In genomic region chr22:45867118-45867905, GRCh38 we compare ENCODE assay signal across 10 cellular contexts.
DNase-seq lines count a peak whose midpoint lies in the region; ATAC-seq and TF ChIP-seq lines count a peak whose summit lies in the region.
"Had no signal": no experiment of that assay in that cellular context is flagged by ENCODE, and none has a peak within 500 bp of the region (broad histone marks: within the 10 kb centered on the region; RNA-seq: fewer than 3 reads in every experiment).

No MANE protein-coding gene starts in this region.

- ATAC-seq in HG02642 (IDR thresholded peaks at IDR 0.05; ENCODE audit: poor library complexity, unreplicated experiment): no peak
- no peak for ATAC-seq in stimulated activated naive B cell treated with anti-CD40 and anti-IgM and Interleukin-4, amounts not matched to agents 10 μg/mL and 1 μg/mL and 100 μg/mL, for 72 hours (replicated peaks)

- peaks cover 47 to 72% of the 10 kb centered on the region in 2 donors for H3K27me3 Mint-ChIP-seq in stimulated activated naive B cell treated with anti-CD40 and anti-IgM and Interleukin-4, amounts not matched to agents 10 μg/mL and 1 μg/mL and 100 μg/mL, for 72 hours

- H3K27me3 ChIP-seq in brain microvascular endothelial cell (replicated peaks): peaks cover 36% of the 10 kb centered on the region
- peaks cover 45% of the 10 kb centered on the region for H3K27me3 ChIP-seq in iPS-15b (ENCODE audit: control insufficient read depth, insufficient read depth, low read length)

- peaks cover 8 to 18% of the 10 kb centered on the region in 2 donors for H3K36me3 Mint-ChIP-seq in stimulated activated naive B cell treated with anti-CD40 and anti-IgM and Interleukin-4, amounts not matched to agents 10 μg/mL and 1 μg/mL and 100 μg/mL, for 72 hours

- CTCF ChIA-PET in GM10248 (lab: Yijun Ruan, JAX): no interaction called here

- peaks cover 13 to 14% of the 10 kb centered on the region in 2 donors for H3K4me1 Mint-ChIP-seq in stimulated activated naive B cell treated with anti-CD40 and anti-IgM and Interleukin-4, amounts not matched to agents 10 μg/mL and 1 μg/mL and 100 μg/mL, for 72 hours

- H3K4me3 Mint-ChIP-seq in stimulated activated naive B cell treated with anti-CD40 and anti-IgM and Interleukin-4, amounts not matched to agents 10 μg/mL and 1 μg/mL and 100 μg/mL, for 72 hours: no peak overlapping the region
- H3K4me3 Mint-ChIP-seq: activated CD4-positive, alpha-beta T cell treated with anti-CD3 and anti-CD28 coated beads, Interleukin-2, amount 10 ng/mL, durations not matched to agents 24 days and 14 days had no signal

- TF ChIP-seq CTCF in GM10248 (IDR thresholded peaks at IDR 0.05; ENCODE audit: control extremely low read depth, extremely low read depth, low read depth, missing control alignments) (peak; percentile 34), brain microvascular endothelial cell (IDR thresholded peaks at IDR 0.05; ENCODE audit: low read depth, low read length, missing control alignments) (no peak), retinal pigment epithelial cell (conservative IDR thresholded peaks at IDR 0.05; ENCODE audit: low read depth, low read length) (no peak)

- peaks cover 0 to 3% of the 10 kb centered on the region in 2 donors for H3K9me3 Mint-ChIP-seq in stimulated activated naive B cell treated with anti-CD40 and anti-IgM and Interleukin-4, amounts not matched to agents 10 μg/mL and 1 μg/mL and 100 μg/mL, for 72 hours
- H3K9me3 Mint-ChIP-seq: activated CD4-positive, alpha-beta T cell treated with anti-CD3 and anti-CD28 coated beads, Interleukin-2, amount 10 ng/mL, durations not matched to agents 24 days and 14 days had no signal

- in situ Hi-C loops in brain microvascular endothelial cell (cut with HindIII; ENCODE audit: low pct_ligation_motif_present, low sequenced_read_pairs): no loop called here

- H3K4me1 ChIP-seq in iPS-15b (ENCODE audit: control insufficient read depth, insufficient read depth, low read length): no peaks in the 10 kb centered on the region

- DNase-seq in GM10248 (ENCODE audit: extremely low spot score) (peak; percentile 53), brain microvascular endothelial cell (no peak), retinal pigment epithelial cell (ENCODE audit: low read depth) (no peak), foreskin melanocyte (no peak), RKO (ENCODE audit: low spot score) (no peak)
- DNase-seq in stimulated activated naive B cell treated with anti-CD40 and anti-IgM and Interleukin-4, amounts not matched to agents 10 μg/mL and 1 μg/mL and 100 μg/mL, for 72 hours: no peak
- DNase-seq: activated CD4-positive, alpha-beta T cell treated with anti-CD3 and anti-CD28 coated beads, Interleukin-2, amount 10 ng/mL, durations not matched to agents 24 days and 14 days; NCI-H2171 had no signal

- POLR2A ChIA-PET in GM10248 (lab: Yijun Ruan, JAX): no interaction called here

- H3K27ac Mint-ChIP-seq in stimulated activated naive B cell treated with anti-CD40 and anti-IgM and Interleukin-4, amounts not matched to agents 10 μg/mL and 1 μg/mL and 100 μg/mL, for 72 hours: no peak overlapping the region
- H3K27ac Mint-ChIP-seq: activated CD4-positive, alpha-beta T cell treated with anti-CD3 and anti-CD28 coated beads, Interleukin-2, amount 10 ng/mL, durations not matched to agents 24 days and 14 days had no signal

- H3K36me3 ChIP-seq in brain microvascular endothelial cell (replicated peaks) (no peaks in the 10 kb centered on the region), iPS-15b (ENCODE audit: control insufficient read depth, insufficient read depth, low read length) (no peaks in the 10 kb centered on the region)

- H3K9me3 ChIP-seq in iPS-15b (ENCODE audit: control insufficient read depth, insufficient read depth, low read length): no peaks in the 10 kb centered on the region

- H3K4me3 ChIP-seq in brain microvascular endothelial cell (ENCODE audit: low read depth, low read length) (peak overlapping the region; percentile 26), iPS-15b (ENCODE audit: low read depth, low read length) (peak overlapping the region; percentile 45), retinal pigment epithelial cell (ENCODE audit: low read length) (peak overlapping the region; percentile 10)

- H3K9ac ChIP-seq in iPS-15b (ENCODE audit: low read depth, low read length): no peak overlapping the region

- H3K27ac ChIP-seq in brain microvascular endothelial cell: no peak overlapping the region
